In the genomic region with DNA sequence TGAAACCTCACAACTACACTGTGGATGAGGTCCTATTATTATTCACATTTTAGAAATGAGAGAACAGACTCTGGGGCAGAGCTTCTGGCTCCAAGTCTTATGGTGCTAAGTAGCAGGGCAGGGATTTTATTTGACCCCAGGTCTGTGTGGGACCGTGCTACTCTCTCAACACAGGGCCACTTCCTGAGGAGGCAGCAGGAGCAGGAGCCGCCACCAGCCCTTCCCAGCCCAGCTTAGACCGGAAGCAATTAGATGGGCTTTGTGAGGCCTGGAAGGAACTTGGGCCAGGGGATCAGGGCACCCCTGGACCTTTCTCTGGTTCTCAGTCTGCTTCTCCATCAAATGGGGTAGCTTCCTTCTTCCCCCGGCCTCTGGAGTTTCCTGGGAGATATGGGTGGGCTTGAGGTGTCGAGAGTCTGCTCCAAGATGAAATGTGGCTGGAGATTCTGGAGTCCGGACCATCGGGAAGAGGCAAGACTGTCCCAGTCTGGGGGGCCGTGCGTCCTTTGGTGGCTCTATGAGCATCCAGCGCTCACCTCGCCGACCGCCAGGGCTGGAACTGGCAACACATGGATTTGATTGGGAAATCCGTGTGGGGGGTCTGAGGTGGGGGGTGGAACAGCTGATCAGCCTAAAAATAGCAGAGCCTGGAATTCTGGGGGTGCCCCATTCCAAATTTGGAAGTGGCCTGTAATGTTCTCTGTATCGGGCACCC, we compare ENCODE assay signal across 17 cellular contexts.
DNase-seq lines count a peak whose midpoint lies in the region; ATAC-seq and TF ChIP-seq lines count a peak whose summit lies in the region.
"Had no signal": no experiment of that assay in that cellular context is flagged by ENCODE, and none has a peak within 500 bp of the region (broad histone marks: within the 10 kb centered on the region; RNA-seq: fewer than 3 reads in every experiment).

No MANE protein-coding gene starts in this region.

- H3K27me3 ChIP-seq in hepatocyte (no peaks in the 10 kb centered on the region), MM.1S (replicated peaks; ENCODE audit: insufficient read depth, low read length) (no peaks in the 10 kb centered on the region), upper lobe of right lung (no peaks in the 10 kb centered on the region)

- no peaks in the 10 kb centered on the region for H3K9me2 ChIP-seq in hepatocyte (replicated peaks; ENCODE audit: insufficient read depth)
- H3K9me2 ChIP-seq in MM.1S (replicated peaks; ENCODE audit: insufficient read depth, low read length), result no peaks in the 10 kb centered on the region

- H4K20me1 ChIP-seq in hepatocyte (ENCODE audit: insufficient read depth, poor library complexity, severe bottlenecking) (no peaks in the 10 kb centered on the region), MM.1S (ENCODE audit: insufficient read depth, low read length) (no peaks in the 10 kb centered on the region)

- ATAC-seq in upper lobe of right lung, result no peak
- ATAC-seq: GM23338, HCT116, HepG2 had no signal

- no peaks in the 10 kb centered on the region for H3F3A ChIP-seq in MM.1S (ENCODE audit: insufficient read depth, low read length)

- peak; percentile 13 for DNase-seq in dermis blood vessel endothelial cell
- no peak for DNase-seq in hepatocyte (ENCODE audit: low spot score)
- DNase-seq in posterior vena cava (ENCODE audit: low spot score), result peak; percentile 62
- no peak for DNase-seq in MM.1S
- DNase-seq in NCI-H187 treated with DMSO at 0.1 percent for 48 hours (lab: John Stamatoyannopoulos, UW), result no peak
- no peak for DNase-seq in upper lobe of right lung
- DNase-seq: ACHN; BE2C; C1 segment of cervical spinal cord; CD4-positive, CD25-positive, alpha-beta regulatory T cell; CD8-positive, alpha-beta memory T cell; COR-L47; DMS 273 treated with DMSO at 0.1 percent for 48 hours; H7 had no signal

- H3K9me3 ChIP-seq in hepatocyte (ENCODE audit: low read depth) (no peaks in the 10 kb centered on the region), MM.1S (replicated peaks; ENCODE audit: insufficient read depth, low read length) (no peaks in the 10 kb centered on the region), upper lobe of right lung (no peaks in the 10 kb centered on the region)
- H3K9me3 ChIP-seq: BE2C had no signal

- H3K27ac ChIP-seq in hepatocyte (peak overlapping the region; percentile 20), MM.1S (ENCODE audit: low read length) (no peak overlapping the region), upper lobe of right lung (no peak overlapping the region)

- intact Hi-C loops in posterior vena cava (cut with DNase I), result loop anchor here in 1 of 2 donors (5.0 kb wide), 1 partner anchor 137 kb away; a partner anchor contains a TSS
- intact Hi-C loops in upper lobe of right lung (cut with DNase I), result no loop called here

- H2AFZ ChIP-seq in hepatocyte, result no peak overlapping the region
- H2AFZ ChIP-seq in MM.1S (ENCODE audit: low read length), result no peak overlapping the region
- H2AFZ ChIP-seq: GM23338 had no signal

- H3K4me1 ChIP-seq in hepatocyte (ENCODE audit: insufficient read depth) (peaks cover 29% of the 10 kb centered on the region), MM.1S (ENCODE audit: low read length) (no peaks in the 10 kb centered on the region), upper lobe of right lung (peaks cover 7% of the 10 kb centered on the region)
- H3K4me1 ChIP-seq: BE2C had no signal

- H3K79me2 ChIP-seq in hepatocyte (no peaks in the 10 kb centered on the region), MM.1S (ENCODE audit: low read length) (no peaks in the 10 kb centered on the region)

- no peak for TF ChIP-seq CTCF in hepatocyte (IDR thresholded peaks at IDR 0.05; ENCODE audit: poor library complexity)
- no peak for TF ChIP-seq CTCF in MM.1S (IDR thresholded peaks at IDR 0.05; ENCODE audit: low read length)
- no peak for TF ChIP-seq CTCF in upper lobe of right lung (IDR thresholded peaks at IDR 0.05)

- H3K4me2 ChIP-seq in hepatocyte (no peak overlapping the region), MM.1S (ENCODE audit: low read depth, low read length) (no peak overlapping the region)
- H3K4me2 ChIP-seq: GM23338 had no signal

- H3K36me3 ChIP-seq in hepatocyte (replicated peaks; ENCODE audit: insufficient read depth, low read depth) (no peaks in the 10 kb centered on the region), MM.1S (replicated peaks; ENCODE audit: insufficient read depth, low read length) (no peaks in the 10 kb centered on the region), upper lobe of right lung (no peaks in the 10 kb centered on the region)
- H3K36me3 ChIP-seq: BE2C had no signal

- H3K4me3 ChIP-seq in hepatocyte, result no peak overlapping the region
- no peak overlapping the region for H3K4me3 ChIP-seq in MM.1S (ENCODE audit: low read length)
- H3K4me3 ChIP-seq in upper lobe of right lung, result no peak overlapping the region
- H3K4me3 ChIP-seq: GM23338 had no signal

- 82% methylated on average over 14 of the region's 15 CpGs for WGBS in hepatocyte (ENCODE audit: low lambda C conversion rate, missing lambda C conversion rate)

- H3K9ac ChIP-seq in MM.1S (ENCODE audit: low read length), result no peak overlapping the region

Comparison
In these comparisons a context has a peak if more than half of its experiments do, and no peak if none do; other contexts are left out.
1. DNase-seq: peak in dermis blood vessel endothelial cell (single experiment) and posterior vena cava (single experiment); none in hepatocyte (single experiment), MM.1S (single experiment), NCI-H187 treated with DMSO at 0.1 percent for 48 hours (single experiment) and upper lobe of right lung (single experiment).